In genomic region chr5:114055810-114056476, GRCh38 we compare ENCODE assay signal across 10 cellular contexts.
A peak's percentile ranks its signal among the peaks of the same experiment; 100 is the strongest.
DNase-seq lines count a peak whose midpoint lies in the region; ATAC-seq and TF ChIP-seq lines count a peak whose summit lies in the region.
"Had no signal": no experiment of that assay in that cellular context is flagged by ENCODE, and none has a peak within 500 bp of the region (broad histone marks: within the 10 kb centered on the region; RNA-seq: fewer than 3 reads in every experiment).

No MANE protein-coding gene starts in this region.

- no peaks in the 10 kb centered on the region for H3K36me3 Mint-ChIP-seq in progenitor cell of endocrine pancreas (ENCODE audit: insufficient read depth)
- H3K36me3 Mint-ChIP-seq in activated CD8-positive, alpha-beta T cell treated with anti-CD3 and anti-CD28 coated beads for 36 hours (ENCODE audit: low read depth) = no peaks in the 10 kb centered on the region

- H3K27ac Mint-ChIP-seq in progenitor cell of endocrine pancreas = no peak overlapping the region
- no peak overlapping the region for H3K27ac Mint-ChIP-seq in activated CD8-positive, alpha-beta T cell treated with anti-CD3 and anti-CD28 coated beads for 36 hours
- H3K27ac Mint-ChIP-seq: activated T-helper 1 cell treated with anti-CD3 and anti-CD28 coated beads, Interleukin-12 subunit alpha, Interleukin-12 subunit beta, Interleukin-2, Interleukin-4 antibody, amounts not matched to agents 30 ng/mL and 10 ng/mL and 1 ng/mL, durations not matched to agents 14 hours and 24 hours and 36 hours had no signal

- peak overlapping the region; percentile 71 for H3K4me3 Mint-ChIP-seq in progenitor cell of endocrine pancreas (ENCODE audit: low read depth)
- no peak overlapping the region for H3K4me3 Mint-ChIP-seq in activated CD8-positive, alpha-beta T cell treated with anti-CD3 and anti-CD28 coated beads for 36 hours
- H3K4me3 Mint-ChIP-seq: activated T-helper 1 cell treated with anti-CD3 and anti-CD28 coated beads, Interleukin-12 subunit alpha, Interleukin-12 subunit beta, Interleukin-2, Interleukin-4 antibody, amounts not matched to agents 30 ng/mL and 10 ng/mL and 1 ng/mL, durations not matched to agents 14 hours and 24 hours and 36 hours had no signal

- no peak for TF ChIP-seq POLR2A in adrenal gland (IDR thresholded peaks at IDR 0.05)

- CTCF ChIA-PET in activated CD8-positive, alpha-beta T cell treated with anti-CD3 and anti-CD28 coated beads for 36 hours (lab: Charles Lee) = no interaction called here

- H3K27me3 Mint-ChIP-seq in progenitor cell of endocrine pancreas = peaks cover 66% of the 10 kb centered on the region
- peaks cover 43% of the 10 kb centered on the region for H3K27me3 Mint-ChIP-seq in activated CD8-positive, alpha-beta T cell treated with anti-CD3 and anti-CD28 coated beads for 36 hours

- no peaks in the 10 kb centered on the region for H3K9me3 Mint-ChIP-seq in progenitor cell of endocrine pancreas (ENCODE audit: low read depth)
- no peaks in the 10 kb centered on the region for H3K9me3 Mint-ChIP-seq in activated CD8-positive, alpha-beta T cell treated with anti-CD3 and anti-CD28 coated beads for 36 hours
- H3K9me3 Mint-ChIP-seq: activated T-helper 1 cell treated with anti-CD3 and anti-CD28 coated beads, Interleukin-12 subunit alpha, Interleukin-12 subunit beta, Interleukin-2, Interleukin-4 antibody, amounts not matched to agents 30 ng/mL and 10 ng/mL and 1 ng/mL, durations not matched to agents 14 hours and 24 hours and 36 hours had no signal

- H3K27ac ChIP-seq in adrenal gland = no peak overlapping the region
- peak overlapping the region; percentile 59 to 90 for H3K27ac ChIP-seq in right atrium auricular region

- H3K9me3 ChIP-seq in adrenal gland (replicated peaks in 1 of 3) (no peaks in the 10 kb centered on the region), right atrium auricular region (no peaks in the 10 kb centered on the region)

- H3K4me1 Mint-ChIP-seq in progenitor cell of endocrine pancreas (ENCODE audit: low read depth) = peaks cover 8% of the 10 kb centered on the region
- no peaks in the 10 kb centered on the region for H3K4me1 Mint-ChIP-seq in activated CD8-positive, alpha-beta T cell treated with anti-CD3 and anti-CD28 coated beads for 36 hours (ENCODE audit: low read depth)

- H3K27me3 ChIP-seq in adrenal gland (no peaks in the 10 kb centered on the region), right atrium auricular region (no peaks in the 10 kb centered on the region)

- POLR2A ChIA-PET in activated CD8-positive, alpha-beta T cell treated with anti-CD3 and anti-CD28 coated beads for 36 hours (lab: Charles Lee) = no interaction called here

- H3K4me1 ChIP-seq in adrenal gland (replicated peaks in 1 of 2) (peaks cover 7 to 13% of the 10 kb centered on the region in 2 donors), right atrium auricular region (peaks cover 0 to 28% of the 10 kb centered on the region in 2 donors)

- WGBS in adrenal gland, 4 donors = 2 to 3% (median 3%) methylated on average over 18 to 45 of the region's 45 CpGs

- H3K4me3 ChIP-seq in adrenal gland = peak overlapping the region in 2 of 4 donors; percentile 23 to 51
- peak overlapping the region; percentile 46 to 58 for H3K4me3 ChIP-seq in right atrium auricular region

- DNase-seq in EH (ENCODE audit: low read depth) (peak; percentile 17), adrenal gland (peak in 5 of 7 donors; percentile 2 to 52 (median 17)), right atrium auricular region (ENCODE audit: low spot score) (no peak), progenitor cell of endocrine pancreas (ENCODE audit: low spot score, unreplicated experiment) (peak; percentile 14), GM19238 (ENCODE audit: insufficient read length, low spot score) (no peak), NCI-H2081 treated with DMSO at 0.1 percent for 48 hours (lab: John Stamatoyannopoulos, UW) (no peak), kidney glomerular epithelial cell (lab: John Stamatoyannopoulos, UW) (no peak)
- DNase-seq in activated CD8-positive, alpha-beta T cell treated with anti-CD3 and anti-CD28 coated beads for 36 hours = no peak
- DNase-seq: DMS153 had no signal

- ATAC-seq in activated CD8-positive, alpha-beta T cell treated with anti-CD3 and anti-CD28 coated beads for 36 hours = no peak

- H3K36me3 ChIP-seq in adrenal gland (replicated peaks in 1 of 2) (no peaks in the 10 kb centered on the region), right atrium auricular region (no peaks in the 10 kb centered on the region)

- intact Hi-C loops in adrenal gland (cut with DNase I) = no loop called here
- intact Hi-C loops in activated CD8-positive, alpha-beta T cell treated with anti-CD3 and anti-CD28 coated beads for 36 hours (cut with micrococcal nuclease) = no loop called here

- TF ChIP-seq CTCF in adrenal gland (IDR thresholded peaks at IDR 0.05) = no peak
- no peak for TF ChIP-seq CTCF in right atrium auricular region (IDR thresholded peaks at IDR 0.05)
- no peak for TF ChIP-seq CTCF in progenitor cell of endocrine pancreas (IDR thresholded peaks at IDR 0.05; ENCODE audit: unreplicated experiment)
- TF ChIP-seq CTCF in activated CD8-positive, alpha-beta T cell treated with anti-CD3 and anti-CD28 coated beads for 36 hours (IDR thresholded peaks at IDR 0.05) = no peak

Comparison
In these comparisons a context has a peak if more than half of its experiments do, and no peak if none do; other contexts are left out.
1. DNase-seq: peak in EH (single experiment), adrenal gland (5 of 7) and progenitor cell of endocrine pancreas (single experiment); none in right atrium auricular region (single experiment), activated CD8-positive, alpha-beta T cell treated with anti-CD3 and anti-CD28 coated beads for 36 hours (single experiment), GM19238 (single experiment), NCI-H2081 treated with DMSO at 0.1 percent for 48 hours (single experiment) and kidney glomerular epithelial cell (single experiment).
2. H3K27ac ChIP-seq: peak in right atrium auricular region (2 of 2); none in adrenal gland (0 of 5).